8 cellular contexts compared by ENCODE assay signal in genomic region chr22:29883045-29883830, GRCh38. TPM values are rescaled to one million over a fixed set of nuclear protein-coding genes. Genes with fewer than 3 reads are reported as not detected.
DNase-seq lines count a peak whose midpoint lies in the region; ATAC-seq and TF ChIP-seq lines count a peak whose summit lies in the region.

Gene MTMR3 (plus strand): TSS chr22:29883174. CDS start chr22:29971060, 87,886 bp downstream.

- POLR2A ChIA-PET in GM10248 (lab: Yijun Ruan, JAX), result interaction anchor here (0.6 to 1.1 kb wide), 2 partner anchors 11 to 51 kb away, joined by 5 to 7 read pairs; no protein-coding TSS in a partner anchor

- H3K27me3 Mint-ChIP-seq in HFFc6 (ENCODE audit: insufficient read depth), result peaks cover 2% of the 10 kb centered on the region; the same call in 1 of the 2 replicates
- no peaks in the 10 kb centered on the region for H3K27me3 Mint-ChIP-seq in T-helper 17 cell

- CTCF ChIA-PET in GM10248 (lab: Yijun Ruan, JAX), result interaction anchor here (0.8 to 2.3 kb wide), 3 partner anchors 22 to 122 kb away, joined by 3 to 10 read pairs (median 4); no protein-coding TSS in a partner anchor

- peak within 1 kb of the TSS; percentile 82 for H3K27ac Mint-ChIP-seq in HFFc6
- peak within 1 kb of the TSS; percentile 79 for H3K27ac Mint-ChIP-seq in T-helper 17 cell

- ATAC-seq in T-helper 17 cell (peak; percentile 81), left ventricle myocardium superior (peak; percentile 93), psoas muscle (peak; percentile 88 to 89 (median 88))

- H3K4me1 ChIP-seq in psoas muscle, result peaks cover 40% of the 10 kb centered on the region
- H3K4me1 ChIP-seq in urinary bladder (ENCODE audit: insufficient read depth), result peaks cover 2% of the 10 kb centered on the region

- TF ChIP-seq CTCF in GM10248 (IDR thresholded peaks at IDR 0.05; ENCODE audit: control extremely low read depth, extremely low read depth, low read depth, missing control alignments) (peak; percentile 4), HFFc6 (IDR thresholded peaks at IDR 0.05) (peak; percentile 76), psoas muscle (IDR thresholded peaks at IDR 0.05) (peak; percentile 44)

- H3K4me1 Mint-ChIP-seq in HFFc6 (ENCODE audit: low read depth), result peaks cover 7% of the 10 kb centered on the region
- H3K4me1 Mint-ChIP-seq in T-helper 17 cell, result peaks cover 11% of the 10 kb centered on the region

- H3K9me3 ChIP-seq in T-helper 17 cell (ENCODE audit: control insufficient read depth, low read length, poor library complexity, severe bottlenecking), result no peaks in the 10 kb centered on the region
- no peaks in the 10 kb centered on the region for H3K9me3 ChIP-seq in psoas muscle

- peak; percentile 83 for DNase-seq in GM10248 (ENCODE audit: extremely low spot score)
- DNase-seq in HFFc6, result peak; percentile 80
- DNase-seq in NCI-H1105 treated with DMSO at 0.1 percent for 48 hours (lab: John Stamatoyannopoulos, UW), result peak; percentile 77
- peak; percentile 84 to 87 (median 84) for DNase-seq in T-helper 17 cell
- peak; percentile 54 to 94 (median 86) for DNase-seq in amygdala (lab: John Stamatoyannopoulos, UW)
- peak; percentile 97 for DNase-seq in left ventricle myocardium superior
- peak; percentile 94 to 97 for DNase-seq in psoas muscle

- peak within 1 kb of the TSS; percentile 95 for H3K4me3 ChIP-seq in psoas muscle
- peak within 1 kb of the TSS; percentile 86 for H3K4me3 ChIP-seq in urinary bladder (ENCODE audit: low read depth, low read length)

- H3K27ac ChIP-seq in psoas muscle (peak within 1 kb of the TSS; percentile 99), urinary bladder (ENCODE audit: low read depth) (peak within 1 kb of the TSS; percentile 94)

- intact Hi-C loops in left ventricle myocardium superior (cut with micrococcal nuclease), result no loop called here
- intact Hi-C loops in psoas muscle (cut with DNase I), result no loop called here

- H3K36me3 Mint-ChIP-seq in HFFc6 (ENCODE audit: low read depth), result peaks cover 11% of the 10 kb centered on the region
- H3K36me3 Mint-ChIP-seq in T-helper 17 cell (ENCODE audit: low read depth), result no peaks in the 10 kb centered on the region

- no peaks in the 10 kb centered on the region for H3K27me3 ChIP-seq in psoas muscle (ENCODE audit: insufficient read depth in 3 of 3, low read length in 2 of 3)

- H3K36me3 ChIP-seq in psoas muscle (ENCODE audit: insufficient read depth in 1 of 2, low read depth in 1 of 2), result no peaks in the 10 kb centered on the region
- H3K36me3 ChIP-seq in urinary bladder (ENCODE audit: insufficient read depth), result no peaks in the 10 kb centered on the region

- 0 to 1% (median 0%) methylated on average over 50 to 88 of the region's 88 CpGs for WGBS in psoas muscle, 3 donors
- under 1% methylated on average over 88 of the region's 88 CpGs for WGBS in urinary bladder

- peak within 1 kb of the TSS; percentile 96 for H3K4me3 Mint-ChIP-seq in HFFc6
- peak within 1 kb of the TSS; percentile 90 for H3K4me3 Mint-ChIP-seq in T-helper 17 cell

- no peaks in the 10 kb centered on the region for H3K9me3 Mint-ChIP-seq in HFFc6

RNA-seq across cellular contexts. Expression of gene MTMR3, which starts in this region (rescaled TPM):
- total RNA-seq in HFFc6 (2021; fragmentation: NEBNext Ultra II Directional; extraction: Animal tissue kit (Norgen Biotek cat#: 25700)), result 10 to 100 TPM; 19.0 to 27.0 (median 21.7) TPM
- 10 to 100 TPM; 53.9 to 55.7 TPM for total RNA-seq in T-helper 17 cell
- 23.6 TPM for total RNA-seq in left ventricle myocardium superior
- total RNA-seq in psoas muscle, result 10 to 100 TPM; 31.8 to 37.9 (median 33.8) TPM
- 10 to 100 TPM in 2 of 3 donors, 1 to 10 TPM in 1; 7.8 to 21.3 (median 11.6) TPM for polyA plus RNA-seq in psoas muscle
- 62.7 TPM for total RNA-seq in urinary bladder
- 17.8 TPM for polyA plus RNA-seq in urinary bladder

Comparison
In these comparisons a context has a peak if more than half of its experiments do, and no peak if none do; other contexts are left out.
1. Peak in every context shown above with its lines: DNase-seq, ATAC-seq, H3K4me3 ChIP-seq and H3K27ac ChIP-seq.
2. CTCF ChIP-seq: peak in every context shown above with its lines; median percentile 76 in HFFc6; 44 in psoas muscle; 4 in GM10248.